In the genomic region with DNA sequence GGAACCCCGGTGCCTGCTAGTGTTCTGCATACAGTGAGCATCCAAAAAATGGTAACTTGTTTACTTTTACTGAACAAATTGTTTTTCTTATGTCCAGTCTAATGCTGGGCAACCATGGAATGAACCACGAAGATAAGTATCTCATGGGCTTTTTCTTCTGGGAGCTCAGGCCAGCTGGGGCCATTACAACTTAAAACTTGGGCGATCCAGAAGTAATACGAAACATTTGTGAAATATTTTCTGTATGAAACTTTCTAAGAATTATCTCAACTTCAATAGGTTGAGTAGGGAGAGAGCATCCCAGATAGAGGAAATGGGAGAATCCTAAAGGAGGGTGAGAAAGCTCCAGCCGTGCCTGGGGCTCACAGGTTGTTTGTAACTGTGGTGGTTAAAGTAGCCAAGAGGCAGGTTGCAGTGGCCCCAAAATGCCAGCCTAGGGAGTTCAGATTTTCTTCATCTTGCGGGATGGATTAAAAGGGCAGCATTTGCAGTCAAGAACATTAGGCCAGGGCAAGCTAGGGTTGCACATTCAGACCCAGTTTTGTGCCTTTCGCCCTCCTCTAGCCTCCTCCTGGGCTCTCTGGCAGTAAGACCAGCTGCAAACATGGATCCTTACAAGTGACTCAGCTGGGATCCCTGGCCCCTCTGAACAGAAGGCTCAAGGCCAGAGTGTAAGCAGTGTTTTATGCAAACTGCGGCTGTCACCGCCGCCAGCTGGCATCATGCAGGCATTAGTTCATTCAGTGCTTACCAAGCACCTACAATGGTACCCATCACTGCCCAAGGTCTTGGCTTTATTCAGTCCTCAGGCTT, we compare ENCODE assay signal across 8 cellular contexts. TPM values are rescaled to one million over a fixed set of nuclear protein-coding genes. Genes with fewer than 3 reads are reported as not detected.
DNase-seq lines count a peak whose midpoint lies in the region; ATAC-seq lines count a peak whose summit lies in the region.
"Had no signal": no experiment of that assay in that cellular context is flagged by ENCODE, and none has a peak within 500 bp of the region (broad histone marks: within the 10 kb centered on the region; RNA-seq: fewer than 3 reads in every experiment).

No MANE protein-coding gene starts in this region.

- H3K36me3 Mint-ChIP-seq in activated naive CD8-positive, alpha-beta T cell treated with anti-CD3 and anti-CD28 coated beads, Interleukin-2, amount 10 ng/mL, durations not matched to agents 7 days and 5 days, result peaks cover 32% of the 10 kb centered on the region
- H3K36me3 Mint-ChIP-seq in stimulated activated naive B cell treated with anti-CD40 and anti-IgM and Interleukin-4, amounts not matched to agents 10 μg/mL and 1 μg/mL and 100 μg/mL, for 72 hours, result peaks cover 53 to 65% of the 10 kb centered on the region in 2 donors

- POLR2A ChIA-PET in activated naive CD8-positive, alpha-beta T cell treated with anti-CD3 and anti-CD28 coated beads, Interleukin-2, amount 10 ng/mL, durations not matched to agents 7 days and 5 days (lab: Charles Lee), result interaction anchor here (0.6 to 5.3 kb wide), 12 partner anchors 8 to 394 kb away, joined by 3 to 74 read pairs (median 4); a partner anchor contains a TSS

- no peak for DNase-seq in activated naive CD8-positive, alpha-beta T cell treated with anti-CD3 and anti-CD28 coated beads, Interleukin-2, amount 10 ng/mL, durations not matched to agents 7 days and 5 days
- DNase-seq in stimulated activated naive B cell treated with anti-CD40 and anti-IgM and Interleukin-4, amounts not matched to agents 10 μg/mL and 1 μg/mL and 100 μg/mL, for 72 hours, result no peak
- DNase-seq in activated CD8-positive, alpha-beta memory T cell treated with anti-CD3 and anti-CD28 coated beads, Interleukin-2, amount 50 U/mL, for 48 hours, result no peak
- no peak for DNase-seq in DMS114 treated with DMSO at 0.1 percent for 48 hours (lab: John Stamatoyannopoulos, UW; ENCODE audit: unreplicated experiment)

- peak overlapping the region; percentile 59 for H3K9ac ChIP-seq in HUES6 (ENCODE audit: low read length)

- H3K4me3 Mint-ChIP-seq in activated naive CD8-positive, alpha-beta T cell treated with anti-CD3 and anti-CD28 coated beads, Interleukin-2, amount 10 ng/mL, durations not matched to agents 7 days and 5 days, result peak overlapping the region; percentile 90
- peak overlapping the region; percentile 90 to 91 for H3K4me3 Mint-ChIP-seq in stimulated activated naive B cell treated with anti-CD40 and anti-IgM and Interleukin-4, amounts not matched to agents 10 μg/mL and 1 μg/mL and 100 μg/mL, for 72 hours

- no peak overlapping the region for H3K27ac ChIP-seq in HUES6 (ENCODE audit: low read depth, low read length)

- peaks cover 50% of the 10 kb centered on the region for H3K36me3 ChIP-seq in HUES6 (ENCODE audit: control insufficient read depth, insufficient read depth, low read length)

- no peaks in the 10 kb centered on the region for H3K27me3 Mint-ChIP-seq in activated naive CD8-positive, alpha-beta T cell treated with anti-CD3 and anti-CD28 coated beads, Interleukin-2, amount 10 ng/mL, durations not matched to agents 7 days and 5 days
- no peaks in the 10 kb centered on the region for H3K27me3 Mint-ChIP-seq in stimulated activated naive B cell treated with anti-CD40 and anti-IgM and Interleukin-4, amounts not matched to agents 10 μg/mL and 1 μg/mL and 100 μg/mL, for 72 hours

- peak overlapping the region; percentile 87 for H3K27ac Mint-ChIP-seq in activated naive CD8-positive, alpha-beta T cell treated with anti-CD3 and anti-CD28 coated beads, Interleukin-2, amount 10 ng/mL, durations not matched to agents 7 days and 5 days
- peak overlapping the region; percentile 83 for H3K27ac Mint-ChIP-seq in stimulated activated naive B cell treated with anti-CD40 and anti-IgM and Interleukin-4, amounts not matched to agents 10 μg/mL and 1 μg/mL and 100 μg/mL, for 72 hours

- peaks cover 4% of the 10 kb centered on the region; the same call in 1 of the 2 replicates for H3K4me1 ChIP-seq in HUES6 (ENCODE audit: control insufficient read depth, insufficient read depth, low read length)

- H3K4me3 ChIP-seq in HUES6 (ENCODE audit: low read depth, low read length) (peak overlapping the region; percentile 95), iPS-18c (ENCODE audit: insufficient read depth, low read depth, low read length) (peak overlapping the region; percentile 62)

- ATAC-seq in activated naive CD8-positive, alpha-beta T cell treated with anti-CD3 and anti-CD28 coated beads, Interleukin-2, amount 10 ng/mL, durations not matched to agents 7 days and 5 days (ENCODE audit: low read depth), result no peak
- ATAC-seq in stimulated activated naive B cell treated with anti-CD40 and anti-IgM and Interleukin-4, amounts not matched to agents 10 μg/mL and 1 μg/mL and 100 μg/mL, for 72 hours (replicated peaks), result no peak
- ATAC-seq in HG02840 (IDR thresholded peaks at IDR 0.05; ENCODE audit: low FRiP score, unreplicated experiment), result no peak

- peaks cover 49% of the 10 kb centered on the region for H3K4me1 Mint-ChIP-seq in activated naive CD8-positive, alpha-beta T cell treated with anti-CD3 and anti-CD28 coated beads, Interleukin-2, amount 10 ng/mL, durations not matched to agents 7 days and 5 days
- peaks cover 49 to 58% of the 10 kb centered on the region in 2 donors for H3K4me1 Mint-ChIP-seq in stimulated activated naive B cell treated with anti-CD40 and anti-IgM and Interleukin-4, amounts not matched to agents 10 μg/mL and 1 μg/mL and 100 μg/mL, for 72 hours

- H3K9me3 Mint-ChIP-seq in activated naive CD8-positive, alpha-beta T cell treated with anti-CD3 and anti-CD28 coated beads, Interleukin-2, amount 10 ng/mL, durations not matched to agents 7 days and 5 days, result no peaks in the 10 kb centered on the region
- H3K9me3 Mint-ChIP-seq in stimulated activated naive B cell treated with anti-CD40 and anti-IgM and Interleukin-4, amounts not matched to agents 10 μg/mL and 1 μg/mL and 100 μg/mL, for 72 hours, result no peaks in the 10 kb centered on the region

- H3K9me3 ChIP-seq in HUES6 (ENCODE audit: control insufficient read depth, insufficient read depth, low read depth, low read length) (no peaks in the 10 kb centered on the region), iPS-18c (ENCODE audit: control insufficient read depth, insufficient read depth, low read length) (no peaks in the 10 kb centered on the region)

- no peaks in the 10 kb centered on the region for H3K27me3 ChIP-seq in HUES6 (ENCODE audit: control insufficient read depth, insufficient read depth, low read length)

RNA-seq across cellular contexts. Expression of a gene that starts 41.5 kb away (rescaled TPM):
- 10 to 100 TPM; 66.8 to 75.2 TPM for total RNA-seq in activated naive CD8-positive, alpha-beta T cell treated with anti-CD3 and anti-CD28 coated beads, Interleukin-2, amount 10 ng/mL, durations not matched to agents 7 days and 5 days

RNA-seq across cellular contexts. Expression of a gene that starts 56.6 kb away (rescaled TPM):
- not detected for total RNA-seq in activated naive CD8-positive, alpha-beta T cell treated with anti-CD3 and anti-CD28 coated beads, Interleukin-2, amount 10 ng/mL, durations not matched to agents 7 days and 5 days
- total RNA-seq: subcutaneous adipose tissue had no signal
